12 cellular contexts compared by ENCODE assay signal in the genomic region with DNA sequence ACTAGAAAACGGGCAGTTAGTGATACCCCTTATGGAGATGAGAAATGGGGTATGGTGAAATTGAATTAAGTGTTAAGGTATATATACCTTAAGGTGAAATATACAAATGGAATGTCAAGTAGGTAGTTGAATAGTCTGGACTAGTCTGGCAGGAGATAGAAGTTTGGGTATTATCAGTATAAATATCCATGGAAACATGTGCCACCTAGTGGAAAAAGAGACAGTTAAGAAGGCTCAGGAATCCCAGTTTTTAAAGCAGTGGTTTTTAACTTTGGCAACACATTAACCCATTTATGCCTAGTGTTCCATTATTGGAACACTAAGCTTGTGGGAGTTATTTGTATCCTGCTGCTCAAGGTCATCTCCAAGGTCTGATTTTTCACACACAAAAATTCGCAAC. TPM values are rescaled to one million over a fixed set of nuclear protein-coding genes. Genes with fewer than 3 reads are reported as not detected.
DNase-seq lines count a peak whose midpoint lies in the region; ATAC-seq, FAIRE-seq and TF ChIP-seq lines count a peak whose summit lies in the region.
"Had no signal": no experiment of that assay in that cellular context is flagged by ENCODE, and none has a peak within 500 bp of the region (broad histone marks: within the 10 kb centered on the region; RNA-seq: fewer than 3 reads in every experiment).

No MANE protein-coding gene starts in this region.

- ATAC-seq in GM19397 (IDR thresholded peaks at IDR 0.05; ENCODE audit: unreplicated experiment), result no peak

- H3K79me1 ChIP-seq in mesenchymal stem cell (replicated peaks; ENCODE audit: low read length, poor library complexity, severe bottlenecking), result peaks cover 2% of the 10 kb centered on the region

- H3K4me3 ChIP-seq in bronchial epithelial cell (ENCODE audit: low read depth, low read length) (no peak overlapping the region), mesenchymal stem cell (ENCODE audit: insufficient read depth in 1 of 2, low read depth in 1 of 2, low read length in 2 of 2) (no peak overlapping the region)

- H4K91ac ChIP-seq in mesenchymal stem cell (ENCODE audit: low read length), result no peak overlapping the region

- H3K27me3 ChIP-seq in bronchial epithelial cell (ENCODE audit: control insufficient read depth, insufficient read depth, low read length), result no peaks in the 10 kb centered on the region
- H3K27me3 ChIP-seq in mesenchymal stem cell (ENCODE audit: control insufficient read depth in 1 of 2, insufficient read depth in 1 of 2, low read length in 2 of 2), result no peaks in the 10 kb centered on the region

- H2BK12ac ChIP-seq in mesenchymal stem cell (ENCODE audit: low read length in 2 of 2), result no peak overlapping the region

- WGBS in mesenchymal stem cell, result 96% methylated on average over 2 of the region's 2 CpGs

- H3K4me1 ChIP-seq in mesenchymal stem cell (ENCODE audit: control insufficient read depth, insufficient read depth, low read depth, low read length), result no peaks in the 10 kb centered on the region

- H3K9ac ChIP-seq in mesenchymal stem cell (ENCODE audit: low read length), result no peak overlapping the region

- H3K9me3 ChIP-seq in mesenchymal stem cell (ENCODE audit: control insufficient read depth, low read length), result no peaks in the 10 kb centered on the region

- FAIRE-seq in bronchial epithelial cell (lab: Jason Lieb, UNC), result no peak

- no peak overlapping the region for H3K18ac ChIP-seq in mesenchymal stem cell (ENCODE audit: low read depth in 1 of 2, low read length in 2 of 2)

- no peak overlapping the region for H3K4me2 ChIP-seq in mesenchymal stem cell (ENCODE audit: low read length, poor library complexity, severe bottlenecking)

- H2AFZ ChIP-seq in mesenchymal stem cell (ENCODE audit: low read depth, low read length), result no peak overlapping the region

- no peak overlapping the region for H3K4ac ChIP-seq in mesenchymal stem cell (ENCODE audit: low read depth in 1 of 2, low read length in 2 of 2)

- H2BK15ac ChIP-seq in mesenchymal stem cell (ENCODE audit: low read depth, poor library complexity, severe bottlenecking), result no peak overlapping the region

- H3K36me3 ChIP-seq in bronchial epithelial cell (ENCODE audit: control insufficient read depth, insufficient read depth, low read length), result peaks cover 2% of the 10 kb centered on the region
- peaks cover 7 to 93% of the 10 kb centered on the region in 2 experiments for H3K36me3 ChIP-seq in mesenchymal stem cell (ENCODE audit: control insufficient read depth in 1 of 2, insufficient read depth in 2 of 2, low read depth in 1 of 2, low read length in 2 of 2)

- peak; percentile 17 for TF ChIP-seq CTCF in bronchial epithelial cell (IDR thresholded peaks at IDR 0.05; ENCODE audit: insufficient read depth, low read length, severe bottlenecking)

- no peak overlapping the region for H2BK5ac ChIP-seq in mesenchymal stem cell (ENCODE audit: low read depth, low read length, poor library complexity, severe bottlenecking)

- no peak overlapping the region for H3K27ac ChIP-seq in mesenchymal stem cell (ENCODE audit: low read length, poor library complexity, severe bottlenecking)

- H3K23ac ChIP-seq in mesenchymal stem cell (ENCODE audit: low read length in 2 of 2), result no peak overlapping the region

- H2AK5ac ChIP-seq in mesenchymal stem cell (ENCODE audit: low read length, severe bottlenecking), result no peak overlapping the region

- H4K8ac ChIP-seq in mesenchymal stem cell (ENCODE audit: low read length), result no peak overlapping the region

- peak; percentile 43 for DNase-seq in D341Med (ENCODE audit: low spot score)
- peak; percentile 16 to 54 for DNase-seq in Kasumi-1 (lab: John Stamatoyannopoulos, UW)
- DNase-seq in bronchial epithelial cell (ENCODE audit: low read depth), result peak; percentile 63
- DNase-seq in mesenchymal stem cell, result peak; percentile 31
- no peak for DNase-seq in T1000 (lab: John Stamatoyannopoulos, UW)
- DNase-seq in DMS153 (lab: John Stamatoyannopoulos, UW), result no peak
- DNase-seq in activated T-cell treated with anti-CD3 and anti-CD28 coated beads, Interleukin-2, amount 50 U/mL, for 48 hours, result no peak
- DNase-seq: activated T-cell treated with anti-CD3 and anti-CD28 coated beads for 4 hours, NCI-H524 treated with DMSO at 0.1 percent for 48 hours, nephron progenitor cell had no signal

- no peak overlapping the region for H2BK120ac ChIP-seq in mesenchymal stem cell (ENCODE audit: low read depth, low read length)

- no peak overlapping the region for H3K14ac ChIP-seq in mesenchymal stem cell (ENCODE audit: low read length in 2 of 2)

RNA-seq across cellular contexts. Expression of a gene that starts 38.6 kb away (rescaled TPM):
- total RNA-seq in bronchial epithelial cell, result not detected in 2 replicates
- not detected for polyA plus RNA-seq in mesenchymal stem cell (2013, experiment 1 of 2)
- polyA plus RNA-seq in mesenchymal stem cell (2013, experiment 2 of 2), result not detected
- total RNA-seq: subcutaneous adipose tissue had no signal

Comparison
In these comparisons a context has a peak if more than half of its experiments do, and no peak if none do; other contexts are left out.
1. DNase-seq: peak in D341Med (single experiment), Kasumi-1 (2 of 2), bronchial epithelial cell (single experiment) and mesenchymal stem cell (single experiment); none in T1000 (single experiment), DMS153 (single experiment) and activated T-cell treated with anti-CD3 and anti-CD28 coated beads, Interleukin-2, amount 50 U/mL, for 48 hours (0 of 2).